Comparison of ENCODE assay signal across 8 cellular contexts in genomic region chr11:44943118-44943517, GRCh38. TPM values are rescaled to one million over a fixed set of nuclear protein-coding genes. Genes with fewer than 3 reads are reported as not detected.
DNase-seq lines count a peak whose midpoint lies in the region; ATAC-seq and TF ChIP-seq lines count a peak whose summit lies in the region.

No MANE protein-coding gene starts in this region.

- no peaks in the 10 kb centered on the region for H3K36me3 ChIP-seq in mucosa of descending colon (ENCODE audit: low read depth)

- H3K4me1 ChIP-seq in mucosa of descending colon (ENCODE audit: low read depth), result peaks cover 17% of the 10 kb centered on the region

- intact Hi-C loops in mucosa of descending colon (cut with DNase I, micrococcal nuclease), result no loop called here

- no peak for TF ChIP-seq CTCF in mucosa of descending colon (IDR thresholded peaks at IDR 0.05)
- TF ChIP-seq CTCF in GM20000 (IDR thresholded peaks at IDR 0.05; ENCODE audit: extremely low read depth, missing control alignments), result no peak

- DNase-seq in RPMI8226 (peak; percentile 62), mucosa of descending colon (peak in 2 of 3 donors; percentile 57 to 71), AG08395 (ENCODE audit: low spot score) (no peak), GM20000 (ENCODE audit: low spot score) (no peak), OCI-M2 (lab: John Stamatoyannopoulos, UW; ENCODE audit: unreplicated experiment) (no peak)

- H3K9me3 ChIP-seq in mucosa of descending colon, result no peaks in the 10 kb centered on the region

- ATAC-seq in GM18498 (IDR thresholded peaks at IDR 0.05; ENCODE audit: unreplicated experiment) (peak; percentile 84), HG02678 (IDR thresholded peaks at IDR 0.05; ENCODE audit: unreplicated experiment) (peak; percentile 73), mucosa of descending colon (peak; percentile 76), HG03045 (IDR thresholded peaks at IDR 0.05; ENCODE audit: unreplicated experiment) (no peak)

- no peak overlapping the region for H3K4me3 ChIP-seq in mucosa of descending colon

RNA-seq across cellular contexts. Expression of gene TP53I11, which starts 7.6 kb away (rescaled TPM):
- 10 to 100 TPM; 48.4 to 95.9 (median 91.9) TPM for total RNA-seq in mucosa of descending colon

Comparison
In these comparisons a context has a peak if more than half of its experiments do, and no peak if none do; other contexts are left out.
1. DNase-seq: peak in RPMI8226 (single experiment) and mucosa of descending colon (2 of 3); none in AG08395 (single experiment), GM20000 (single experiment) and OCI-M2 (single experiment).